In genomic region chr12:50117057-50117622, GRCh38 we compare ENCODE assay signal across 1 cellular context.
TF ChIP-seq lines count a peak whose summit lies in the region.

No MANE protein-coding gene starts in this region.

TF ChIP-seq in HepG2, 621 proteins besides CTCF, POLR2A, EP300 and RAD21:
- no peak for TF ChIP-seq ATF7-NPFF (CRISPR knock-in tag; IDR thresholded peaks at IDR 0.05; ENCODE audit: low read depth)
- TF ChIP-seq, protein P1, sequence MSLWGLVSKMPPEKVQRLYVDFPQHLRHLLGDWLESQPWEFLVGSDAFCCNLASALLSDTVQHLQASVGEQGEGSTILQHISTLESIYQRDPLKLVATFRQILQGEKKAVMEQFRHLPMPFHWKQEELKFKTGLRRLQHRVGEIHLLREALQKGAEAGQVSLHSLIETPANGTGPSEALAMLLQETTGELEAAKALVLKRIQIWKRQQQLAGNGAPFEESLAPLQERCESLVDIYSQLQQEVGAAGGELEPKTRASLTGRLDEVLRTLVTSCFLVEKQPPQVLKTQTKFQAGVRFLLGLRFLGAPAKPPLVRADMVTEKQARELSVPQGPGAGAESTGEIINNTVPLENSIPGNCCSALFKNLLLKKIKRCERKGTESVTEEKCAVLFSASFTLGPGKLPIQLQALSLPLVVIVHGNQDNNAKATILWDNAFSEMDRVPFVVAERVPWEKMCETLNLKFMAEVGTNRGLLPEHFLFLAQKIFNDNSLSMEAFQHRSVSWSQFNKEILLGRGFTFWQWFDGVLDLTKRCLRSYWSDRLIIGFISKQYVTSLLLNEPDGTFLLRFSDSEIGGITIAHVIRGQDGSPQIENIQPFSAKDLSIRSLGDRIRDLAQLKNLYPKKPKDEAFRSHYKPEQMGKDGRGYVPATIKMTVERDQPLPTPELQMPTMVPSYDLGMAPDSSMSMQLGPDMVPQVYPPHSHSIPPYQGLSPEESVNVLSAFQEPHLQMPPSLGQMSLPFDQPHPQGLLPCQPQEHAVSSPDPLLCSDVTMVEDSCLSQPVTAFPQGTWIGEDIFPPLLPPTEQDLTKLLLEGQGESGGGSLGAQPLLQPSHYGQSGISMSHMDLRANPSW (CRISPR knock-in tag; IDR thresholded peaks at IDR 0.05; ENCODE audit: borderline replicate concordance) = no peak
- no peak for TF ChIP-seq MLX (CRISPR knock-in tag; IDR thresholded peaks at IDR 0.05)
- TF ChIP-seq SKI (IDR thresholded peaks at IDR 0.05; ENCODE audit: partially characterized antibody) = no peak
- no peak for TF ChIP-seq ZNF83 (CRISPR knock-in tag; IDR thresholded peaks at IDR 0.05; ENCODE audit: borderline replicate concordance)
- TF ChIP-seq ZNF275 (CRISPR knock-in tag; IDR thresholded peaks at IDR 0.05; ENCODE audit: borderline replicate concordance) = no peak
- no peak for TF ChIP-seq ATF1 (CRISPR knock-in tag; IDR thresholded peaks at IDR 0.05)
- TF ChIP-seq ZSCAN22 (CRISPR knock-in tag; IDR thresholded peaks at IDR 0.05) = no peak
- TF ChIP-seq GATAD1 (CRISPR knock-in tag; IDR thresholded peaks at IDR 0.05) = no peak
- TF ChIP-seq ZNF75D (CRISPR knock-in tag; IDR thresholded peaks at IDR 0.05; ENCODE audit: borderline replicate concordance) = no peak
- TF ChIP-seq ZFP37 (CRISPR knock-in tag; IDR thresholded peaks at IDR 0.05; ENCODE audit: borderline replicate concordance) = no peak
- TF ChIP-seq, protein P2, sequence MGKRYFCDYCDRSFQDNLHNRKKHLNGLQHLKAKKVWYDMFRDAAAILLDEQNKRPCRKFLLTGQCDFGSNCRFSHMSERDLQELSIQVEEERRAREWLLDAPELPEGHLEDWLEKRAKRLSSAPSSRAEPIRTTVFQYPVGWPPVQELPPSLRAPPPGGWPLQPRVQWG (CRISPR knock-in tag; IDR thresholded peaks at IDR 0.05; ENCODE audit: borderline replicate concordance, low read depth) = no peak
- no peak for TF ChIP-seq SP2 (CRISPR knock-in tag; IDR thresholded peaks at IDR 0.05)
- TF ChIP-seq, protein P3, sequence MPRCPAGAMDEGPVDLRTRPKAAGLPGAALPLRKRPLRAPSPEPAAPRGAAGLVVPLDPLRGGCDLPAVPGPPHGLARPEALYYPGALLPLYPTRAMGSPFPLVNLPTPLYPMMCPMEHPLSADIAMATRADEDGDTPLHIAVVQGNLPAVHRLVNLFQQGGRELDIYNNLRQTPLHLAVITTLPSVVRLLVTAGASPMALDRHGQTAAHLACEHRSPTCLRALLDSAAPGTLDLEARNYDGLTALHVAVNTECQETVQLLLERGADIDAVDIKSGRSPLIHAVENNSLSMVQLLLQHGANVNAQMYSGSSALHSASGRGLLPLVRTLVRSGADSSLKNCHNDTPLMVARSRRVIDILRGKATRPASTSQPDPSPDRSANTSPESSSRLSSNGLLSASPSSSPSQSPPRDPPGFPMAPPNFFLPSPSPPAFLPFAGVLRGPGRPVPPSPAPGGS (CRISPR knock-in tag; IDR thresholded peaks at IDR 0.05) = no peak
- TF ChIP-seq, protein P4, sequence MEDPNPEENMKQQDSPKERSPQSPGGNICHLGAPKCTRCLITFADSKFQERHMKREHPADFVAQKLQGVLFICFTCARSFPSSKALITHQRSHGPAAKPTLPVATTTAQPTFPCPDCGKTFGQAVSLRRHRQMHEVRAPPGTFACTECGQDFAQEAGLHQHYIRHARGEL (CRISPR knock-in tag; IDR thresholded peaks at IDR 0.05) = no peak
- TF ChIP-seq FLYWCH1 (CRISPR knock-in tag; IDR thresholded peaks at IDR 0.05) = no peak
- no peak for TF ChIP-seq ZNF160 (CRISPR knock-in tag; IDR thresholded peaks at IDR 0.05)
- no peak for TF ChIP-seq THAP11 (CRISPR knock-in tag; IDR thresholded peaks at IDR 0.05)
